1 cellular context compared by ENCODE assay signal in genomic region chr7:56033671-56034432, GRCh38.
TF ChIP-seq lines count a peak whose summit lies in the region.

No MANE protein-coding gene starts in this region.

TF ChIP-seq in GM23338, 12 proteins besides CTCF, POLR2A, EP300 and RAD21 (continued from another document):
- 0 out of 2 replicates have a peak, but pooled peaks have one; percentile 5 for TF ChIP-seq ZNF462 (CRISPR knock-in tag; IDR thresholded peaks at IDR 0.05)
TF ChIP-seq in GM23338: peak in this region for 2.
